In the genomic region with DNA sequence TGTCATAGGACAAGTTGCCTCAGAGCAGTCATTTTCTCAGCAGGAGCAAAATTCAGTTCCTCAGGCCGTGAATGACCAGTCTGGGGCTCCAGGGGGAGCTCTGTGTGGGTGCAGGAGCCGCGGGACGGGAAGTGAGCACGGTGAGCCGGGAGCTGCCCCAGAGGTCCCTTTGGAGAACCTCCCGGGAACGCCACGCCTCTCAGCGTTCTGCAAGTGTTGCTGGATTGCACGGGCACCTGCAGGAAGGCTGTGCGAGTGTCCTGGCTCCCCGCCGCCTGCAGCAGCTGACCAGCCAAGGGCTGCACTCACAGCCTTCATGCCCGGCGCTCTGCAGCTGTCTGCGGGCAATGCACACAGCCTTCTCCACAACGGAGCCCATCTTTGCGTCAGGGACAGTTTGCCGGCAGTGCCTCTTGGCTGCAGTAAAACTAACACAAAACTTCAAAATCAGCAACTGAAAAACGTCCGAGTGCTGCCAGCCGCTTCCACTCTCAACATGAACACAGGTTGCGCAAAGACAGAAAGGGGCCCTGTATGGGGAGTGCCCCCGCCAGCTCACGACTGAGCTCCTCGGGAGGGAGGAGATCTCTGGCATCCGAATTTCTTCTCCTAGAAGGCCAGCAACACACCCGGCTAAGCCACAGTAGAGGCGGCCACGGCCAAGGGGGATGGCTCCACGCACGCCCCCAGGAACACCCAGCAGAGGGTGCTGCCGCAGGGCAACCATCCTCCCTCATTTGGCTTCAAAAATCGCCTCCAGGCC, we compare ENCODE assay signal across 1 cellular context.
TF ChIP-seq lines count a peak whose summit lies in the region.

No MANE protein-coding gene starts in this region.

TF ChIP-seq in HepG2, 621 proteins besides CTCF, POLR2A, EP300 and RAD21 (continued from another document and continues in another):
- TF ChIP-seq PATZ1 (CRISPR knock-in tag; IDR thresholded peaks at IDR 0.05) (no peak), ZBTB20 (CRISPR knock-in tag; IDR thresholded peaks at IDR 0.05; ENCODE audit: borderline replicate concordance, low read depth) (no peak), MED8 (CRISPR knock-in tag; IDR thresholded peaks at IDR 0.05; ENCODE audit: insufficient replicate concordance) (no peak), SIN3B (IDR thresholded peaks at IDR 0.05; ENCODE audit: low read length) (no peak), NFIB (CRISPR knock-in tag; IDR thresholded peaks at IDR 0.05; ENCODE audit: borderline replicate concordance) (no peak), ZBTB1 (CRISPR knock-in tag; IDR thresholded peaks at IDR 0.05; ENCODE audit: borderline replicate concordance) (no peak), USF2 (IDR thresholded peaks at IDR 0.05; ENCODE audit: low read depth, low read length) (0 out of 2 replicates have a peak, but pooled peaks have one; percentile 11), USF2 (CRISPR knock-in tag; IDR thresholded peaks at IDR 0.05; ENCODE audit: borderline replicate concordance) (no peak), ZNF441 (CRISPR knock-in tag; IDR thresholded peaks at IDR 0.05; ENCODE audit: borderline replicate concordance) (no peak), ZFP36 (IDR thresholded peaks at IDR 0.05; ENCODE audit: borderline replicate concordance, low read depth, low read length, partially characterized antibody) (no peak), IRF2 (CRISPR knock-in tag; IDR thresholded peaks at IDR 0.05) (no peak), PCBP1 (IDR thresholded peaks at IDR 0.05; ENCODE audit: borderline replicate concordance, low read depth, low read length) (0 out of 2 replicates have a peak, but pooled peaks have one; percentile 18), ONECUT2 (CRISPR knock-in tag; IDR thresholded peaks at IDR 0.05) (no peak), ZSCAN20 (CRISPR knock-in tag; IDR thresholded peaks at IDR 0.05; ENCODE audit: borderline replicate concordance) (no peak), ZNF136 (CRISPR knock-in tag; IDR thresholded peaks at IDR 0.05; ENCODE audit: low read depth) (no peak), ESRRA (CRISPR knock-in tag; IDR thresholded peaks at IDR 0.05; ENCODE audit: low read depth) (no peak), SMYD3 (CRISPR knock-in tag; IDR thresholded peaks at IDR 0.05) (no peak), ZNF598 (CRISPR knock-in tag; IDR thresholded peaks at IDR 0.05; ENCODE audit: borderline replicate concordance) (no peak), ZNF709 (CRISPR knock-in tag; IDR thresholded peaks at IDR 0.05) (no peak), PHF5A (CRISPR knock-in tag; IDR thresholded peaks at IDR 0.05; ENCODE audit: low read depth, unreplicated experiment) (no peak), SOX13 (IDR thresholded peaks at IDR 0.05) (no peak), SOX13 (CRISPR knock-in tag; conservative IDR thresholded peaks at IDR 0.05 in 1 of 2, IDR thresholded peaks at IDR 0.05 in 1 of 2) (no peak), ZNF800 (CRISPR knock-in tag; IDR thresholded peaks at IDR 0.05) (no peak), NKX3-1 (CRISPR knock-in tag; IDR thresholded peaks at IDR 0.05) (no peak), ETS1 (CRISPR knock-in tag; IDR thresholded peaks at IDR 0.05) (no peak), HOMEZ (CRISPR knock-in tag; IDR thresholded peaks at IDR 0.05; ENCODE audit: low read depth) (no peak), ZNF263 (CRISPR knock-in tag; IDR thresholded peaks at IDR 0.05) (peak; percentile 59; the same call in 1 of the 2 replicates), NFKB2 (CRISPR knock-in tag; IDR thresholded peaks at IDR 0.05; ENCODE audit: borderline replicate concordance) (0 out of 2 replicates have a peak, but pooled peaks have one; percentile 34), RORA (CRISPR knock-in tag; IDR thresholded peaks at IDR 0.05) (no peak), AGO2 (optimal IDR thresholded peaks at IDR 0.05; ENCODE audit: low read depth, low read length) (peak; percentile 60), ISL2 (CRISPR knock-in tag; IDR thresholded peaks at IDR 0.05) (no peak), ZFAT (CRISPR knock-in tag; conservative IDR thresholded peaks at IDR 0.05) (no peak), ZNF644 (CRISPR knock-in tag; IDR thresholded peaks at IDR 0.05; ENCODE audit: low read depth) (no peak), CAMTA2 (CRISPR knock-in tag; IDR thresholded peaks at IDR 0.05; ENCODE audit: borderline replicate concordance) (no peak)
- TF ChIP-seq, protein P1, sequence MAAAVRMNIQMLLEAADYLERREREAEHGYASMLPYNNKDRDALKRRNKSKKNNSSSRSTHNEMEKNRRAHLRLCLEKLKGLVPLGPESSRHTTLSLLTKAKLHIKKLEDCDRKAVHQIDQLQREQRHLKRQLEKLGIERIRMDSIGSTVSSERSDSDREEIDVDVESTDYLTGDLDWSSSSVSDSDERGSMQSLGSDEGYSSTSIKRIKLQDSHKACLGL (CRISPR knock-in tag; IDR thresholded peaks at IDR 0.05): no peak
- TF ChIP-seq, protein P2, sequence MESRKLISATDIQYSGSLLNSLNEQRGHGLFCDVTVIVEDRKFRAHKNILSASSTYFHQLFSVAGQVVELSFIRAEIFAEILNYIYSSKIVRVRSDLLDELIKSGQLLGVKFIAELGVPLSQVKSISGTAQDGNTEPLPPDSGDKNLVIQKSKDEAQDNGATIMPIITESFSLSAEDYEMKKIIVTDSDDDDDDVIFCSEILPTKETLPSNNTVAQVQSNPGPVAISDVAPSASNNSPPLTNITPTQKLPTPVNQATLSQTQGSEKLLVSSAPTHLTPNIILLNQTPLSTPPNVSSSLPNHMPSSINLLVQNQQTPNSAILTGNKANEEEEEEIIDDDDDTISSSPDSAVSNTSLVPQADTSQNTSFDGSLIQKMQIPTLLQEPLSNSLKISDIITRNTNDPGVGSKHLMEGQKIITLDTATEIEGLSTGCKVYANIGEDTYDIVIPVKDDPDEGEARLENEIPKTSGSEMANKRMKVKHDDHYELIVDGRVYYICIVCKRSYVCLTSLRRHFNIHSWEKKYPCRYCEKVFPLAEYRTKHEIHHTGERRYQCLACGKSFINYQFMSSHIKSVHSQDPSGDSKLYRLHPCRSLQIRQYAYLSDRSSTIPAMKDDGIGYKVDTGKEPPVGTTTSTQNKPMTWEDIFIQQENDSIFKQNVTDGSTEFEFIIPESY (CRISPR knock-in tag; IDR thresholded peaks at IDR 0.05): peak; percentile 11; the same call in 1 of the 2 replicates
- TF ChIP-seq, protein P3, sequence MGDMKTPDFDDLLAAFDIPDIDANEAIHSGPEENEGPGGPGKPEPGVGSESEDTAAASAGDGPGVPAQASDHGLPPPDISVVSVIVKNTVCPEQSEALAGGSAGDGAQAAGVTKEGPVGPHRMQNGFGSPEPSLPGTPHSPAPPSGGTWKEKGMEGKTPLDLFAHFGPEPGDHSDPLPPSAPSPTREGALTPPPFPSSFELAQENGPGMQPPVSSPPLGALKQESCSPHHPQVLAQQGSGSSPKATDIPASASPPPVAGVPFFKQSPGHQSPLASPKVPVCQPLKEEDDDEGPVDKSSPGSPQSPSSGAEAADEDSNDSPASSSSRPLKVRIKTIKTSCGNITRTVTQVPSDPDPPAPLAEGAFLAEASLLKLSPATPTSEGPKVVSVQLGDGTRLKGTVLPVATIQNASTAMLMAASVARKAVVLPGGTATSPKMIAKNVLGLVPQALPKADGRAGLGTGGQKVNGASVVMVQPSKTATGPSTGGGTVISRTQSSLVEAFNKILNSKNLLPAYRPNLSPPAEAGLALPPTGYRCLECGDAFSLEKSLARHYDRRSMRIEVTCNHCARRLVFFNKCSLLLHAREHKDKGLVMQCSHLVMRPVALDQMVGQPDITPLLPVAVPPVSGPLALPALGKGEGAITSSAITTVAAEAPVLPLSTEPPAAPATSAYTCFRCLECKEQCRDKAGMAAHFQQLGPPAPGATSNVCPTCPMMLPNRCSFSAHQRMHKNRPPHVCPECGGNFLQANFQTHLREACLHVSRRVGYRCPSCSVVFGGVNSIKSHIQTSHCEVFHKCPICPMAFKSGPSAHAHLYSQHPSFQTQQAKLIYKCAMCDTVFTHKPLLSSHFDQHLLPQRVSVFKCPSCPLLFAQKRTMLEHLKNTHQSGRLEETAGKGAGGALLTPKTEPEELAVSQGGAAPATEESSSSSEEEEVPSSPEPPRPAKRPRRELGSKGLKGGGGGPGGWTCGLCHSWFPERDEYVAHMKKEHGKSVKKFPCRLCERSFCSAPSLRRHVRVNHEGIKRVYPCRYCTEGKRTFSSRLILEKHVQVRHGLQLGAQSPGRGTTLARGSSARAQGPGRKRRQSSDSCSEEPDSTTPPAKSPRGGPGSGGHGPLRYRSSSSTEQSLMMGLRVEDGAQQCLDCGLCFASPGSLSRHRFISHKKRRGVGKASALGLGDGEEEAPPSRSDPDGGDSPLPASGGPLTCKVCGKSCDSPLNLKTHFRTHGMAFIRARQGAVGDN (CRISPR knock-in tag; IDR thresholded peaks at IDR 0.05): peak; percentile 29; the same call in 1 of the 2 replicates
- TF ChIP-seq, protein P4, sequence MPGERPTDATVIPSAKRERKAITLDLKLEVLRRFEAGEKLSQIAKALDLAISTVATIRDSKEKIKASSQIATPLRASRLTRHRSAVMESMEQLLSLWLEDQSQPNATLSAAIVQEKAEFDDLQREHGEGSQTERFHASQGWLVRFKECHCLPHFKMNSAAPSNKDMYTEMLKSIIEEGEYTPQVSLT (CRISPR knock-in tag; IDR thresholded peaks at IDR 0.05; ENCODE audit: borderline replicate concordance, low read depth): no peak
- TF ChIP-seq, protein P5, sequence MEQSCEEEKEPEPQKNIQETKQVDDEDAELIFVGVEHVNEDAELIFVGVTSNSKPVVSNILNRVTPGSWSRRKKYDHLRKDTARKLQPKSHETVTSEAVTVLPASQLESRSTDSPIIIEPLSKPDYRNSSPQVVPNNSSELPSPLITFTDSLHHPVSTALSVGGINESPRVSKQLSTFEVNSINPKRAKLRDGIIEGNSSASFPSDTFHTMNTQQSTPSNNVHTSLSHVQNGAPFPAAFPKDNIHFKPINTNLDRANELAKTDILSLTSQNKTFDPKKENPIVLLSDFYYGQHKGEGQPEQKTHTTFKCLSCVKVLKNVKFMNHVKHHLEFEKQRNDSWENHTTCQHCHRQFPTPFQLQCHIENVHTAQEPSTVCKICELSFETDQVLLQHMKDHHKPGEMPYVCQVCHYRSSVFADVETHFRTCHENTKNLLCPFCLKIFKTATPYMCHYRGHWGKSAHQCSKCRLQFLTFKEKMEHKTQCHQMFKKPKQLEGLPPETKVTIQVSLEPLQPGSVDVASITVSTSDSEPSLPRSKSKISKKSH (CRISPR knock-in tag; IDR thresholded peaks at IDR 0.05; ENCODE audit: borderline replicate concordance): 0 out of 2 replicates have a peak, but pooled peaks have one; percentile 21
